8 cellular contexts compared by ENCODE assay signal in genomic region chr11:46243796-46244109, GRCh38. TPM values are rescaled to one million over a fixed set of nuclear protein-coding genes. Genes with fewer than 3 reads are reported as not detected.
DNase-seq lines count a peak whose midpoint lies in the region; ATAC-seq and TF ChIP-seq lines count a peak whose summit lies in the region.

No MANE protein-coding gene starts in this region.

- H2BK120ac ChIP-seq in mesendoderm (ENCODE audit: low read depth, low read length), result peak overlapping the region; percentile 7

- no peak for TF ChIP-seq CTCF in left ventricle myocardium inferior (IDR thresholded peaks at IDR 0.05; ENCODE audit: borderline replicate concordance)
- no peak for TF ChIP-seq CTCF in brain microvascular endothelial cell (IDR thresholded peaks at IDR 0.05; ENCODE audit: low read depth, low read length, missing control alignments)
- no peak for TF ChIP-seq CTCF in vagina (IDR thresholded peaks at IDR 0.05)

- H3K36me3 ChIP-seq in left ventricle myocardium inferior (no peaks in the 10 kb centered on the region), brain microvascular endothelial cell (replicated peaks) (no peaks in the 10 kb centered on the region), mesendoderm (ENCODE audit: control insufficient read depth, insufficient read depth, low read length) (no peaks in the 10 kb centered on the region), vagina (no peaks in the 10 kb centered on the region)

- H3K79me2 ChIP-seq in mesendoderm (ENCODE audit: control insufficient read depth, insufficient read depth, low read length), result no peaks in the 10 kb centered on the region

- H3K23ac ChIP-seq in mesendoderm (ENCODE audit: low read length), result no peak overlapping the region

- H3K27ac ChIP-seq in left ventricle myocardium inferior (replicated peaks), result peak overlapping the region; percentile 92
- H3K27ac ChIP-seq in brain microvascular endothelial cell, result peak overlapping the region; percentile 97
- H3K27ac ChIP-seq in mesendoderm (ENCODE audit: low read depth, low read length), result peak overlapping the region; percentile 80
- H3K27ac ChIP-seq in vagina, result peak overlapping the region; percentile 83

- peak overlapping the region; percentile 1 for H2BK5ac ChIP-seq in mesendoderm (ENCODE audit: low read length)

- peak overlapping the region; percentile 61 for H3K4me2 ChIP-seq in mesendoderm (ENCODE audit: low read length)

- 100% methylated on average over 1 of the region's 8 CpGs for WGBS in mesendoderm (ENCODE audit: extremely low coverage, insufficient coverage, low lambda C conversion rate)

- no peak overlapping the region for H2AK5ac ChIP-seq in mesendoderm (ENCODE audit: low read length)

- H4K8ac ChIP-seq in mesendoderm (ENCODE audit: low read depth, low read length), result no peak overlapping the region

- H3K4me1 ChIP-seq in left ventricle myocardium inferior (peaks cover 29% of the 10 kb centered on the region), mesendoderm (ENCODE audit: control insufficient read depth, low read depth, low read length) (peaks cover 4% of the 10 kb centered on the region), vagina (peaks cover 17% of the 10 kb centered on the region)

- TF ChIP-seq POLR2A in vagina (IDR thresholded peaks at IDR 0.05), result no peak

- ATAC-seq in Right ventricle myocardium inferior, result no peak

- H3K27me3 ChIP-seq in left ventricle myocardium inferior (ENCODE audit: low read depth), result no peaks in the 10 kb centered on the region
- H3K27me3 ChIP-seq in brain microvascular endothelial cell (replicated peaks), result no peaks in the 10 kb centered on the region
- no peaks in the 10 kb centered on the region for H3K27me3 ChIP-seq in mesendoderm (ENCODE audit: insufficient read depth, low read length, poor library complexity)
- H3K27me3 ChIP-seq in vagina, result no peaks in the 10 kb centered on the region

- H4K5ac ChIP-seq in mesendoderm (ENCODE audit: low read length), result no peak overlapping the region

- H3K4me3 ChIP-seq in left ventricle myocardium inferior, result peak overlapping the region; percentile 68
- H3K4me3 ChIP-seq in brain microvascular endothelial cell (ENCODE audit: low read depth, low read length), result peak overlapping the region; percentile 59
- peak overlapping the region; percentile 6 for H3K4me3 ChIP-seq in mesendoderm (ENCODE audit: low read length)
- H3K4me3 ChIP-seq in vagina, result peak overlapping the region; percentile 47 to 53

- in situ Hi-C loops in brain microvascular endothelial cell (cut with HindIII; ENCODE audit: low pct_ligation_motif_present, low sequenced_read_pairs), result no loop called here

- intact Hi-C loops in left ventricle myocardium inferior (cut with micrococcal nuclease) (loop anchor here (10.0 kb wide), 1 partner anchor 51 kb away; no protein-coding TSS in a partner anchor), Right ventricle myocardium inferior (cut with DNase I) (loop anchor here (5.0 to 10.0 kb wide), 2 partner anchors 54 to 291 kb away; no protein-coding TSS in a partner anchor), vagina (cut with DNase I) (loop anchor here (5.0 kb wide), 2 partner anchors 34 to 49 kb away; partner anchors contain the start of gene CREB3L1)

- H3K4ac ChIP-seq in mesendoderm (ENCODE audit: low read depth, low read length), result no peak overlapping the region

- H3K9me3 ChIP-seq in left ventricle myocardium inferior (replicated peaks), result no peaks in the 10 kb centered on the region
- H3K9me3 ChIP-seq in vagina, result no peaks in the 10 kb centered on the region

- H3K56ac ChIP-seq in mesendoderm (ENCODE audit: low read length), result peak overlapping the region; percentile 79

- DNase-seq in left ventricle myocardium inferior (no peak), Right ventricle myocardium inferior (ENCODE audit: missing footprints) (no peak), brain microvascular endothelial cell (no peak), mesendoderm (no peak), vagina (ENCODE audit: extremely low spot score in 2 of 2) (no peak), hippocampal formation (lab: John Stamatoyannopoulos, UW) (no peak), GM19240 (ENCODE audit: insufficient read length, low spot score) (no peak), ureter (ENCODE audit: low spot score) (no peak)

- H3K18ac ChIP-seq in mesendoderm (ENCODE audit: low read length), result peak overlapping the region; percentile 35

- peak overlapping the region; percentile 86 for H3K9ac ChIP-seq in mesendoderm (ENCODE audit: low read length)

- no peaks in the 10 kb centered on the region for H3K79me1 ChIP-seq in mesendoderm (ENCODE audit: low read length)

- H2BK15ac ChIP-seq in mesendoderm (replicated peaks; ENCODE audit: low read depth), result no peak overlapping the region

RNA-seq across cellular contexts. Expression of gene CREB3L1, which starts 33.7 kb away (rescaled TPM):
- total RNA-seq in left ventricle myocardium inferior (40.9 TPM), Right ventricle myocardium inferior (64.1 TPM), vagina (11.8 TPM), ureter (39.6 TPM)
- 12.5 TPM for polyA plus RNA-seq in mesendoderm (2013, experiment 1 of 2)
- polyA plus RNA-seq in mesendoderm (2013, experiment 2 of 2), result 13.8 TPM

Comparison
In these comparisons a context has a peak if more than half of its experiments do, and no peak if none do; other contexts are left out.
1. H3K4me3 ChIP-seq: peak in every context shown above with its lines; median percentile 68 in left ventricle myocardium inferior; 59 in brain microvascular endothelial cell; 50 in vagina; 6 in mesendoderm.